ENCODE assay signal across 20 cellular contexts in the genomic region with DNA sequence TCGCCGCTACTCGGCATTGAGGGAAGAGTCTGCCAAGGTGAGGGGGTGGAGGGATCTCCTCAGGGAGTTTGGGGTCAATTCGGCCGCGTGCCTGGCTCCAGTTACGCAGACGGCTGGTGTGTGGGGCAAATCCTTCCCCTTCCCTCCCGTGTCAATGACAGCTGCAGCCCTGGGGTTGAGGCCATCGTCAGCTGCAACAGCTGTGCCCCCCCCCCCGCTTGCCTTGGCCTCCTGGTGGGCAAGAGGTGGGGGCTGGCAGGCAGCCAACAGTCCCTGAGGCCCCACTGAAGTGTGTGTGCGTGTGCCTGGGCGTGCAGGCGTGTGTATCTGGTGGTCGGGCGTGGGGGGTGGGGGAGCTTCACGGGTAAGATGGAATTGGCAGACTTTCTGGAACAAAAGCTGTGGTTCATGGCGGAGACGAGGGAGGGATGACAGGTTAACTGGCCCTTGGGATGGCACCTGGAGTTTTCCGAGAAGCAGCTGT. TPM values are rescaled to one million over a fixed set of nuclear protein-coding genes. Genes with fewer than 3 reads are reported as not detected.
DNase-seq lines count a peak whose midpoint lies in the region; ATAC-seq, FAIRE-seq and TF ChIP-seq lines count a peak whose summit lies in the region.
"Had no signal": no experiment of that assay in that cellular context is flagged by ENCODE, and none has a peak within 500 bp of the region (broad histone marks: within the 10 kb centered on the region; RNA-seq: fewer than 3 reads in every experiment).

No MANE protein-coding gene starts in this region.

- TF ChIP-seq CTCF in SK-N-SH (IDR thresholded peaks at IDR 0.05) (no peak), H1 (IDR thresholded peaks at IDR 0.05; ENCODE audit: control extremely low read depth in 1 of 3, insufficient read depth in 1 of 3, low read depth in 1 of 3, low read length in 3 of 3) (no peak)

- H3K27me3 ChIP-seq in SK-N-SH (ENCODE audit: insufficient read depth), result no peaks in the 10 kb centered on the region
- no peaks in the 10 kb centered on the region for H3K27me3 ChIP-seq in H1 (replicated peaks in 1 of 4; ENCODE audit: control insufficient read depth in 3 of 4, extremely low read depth in 1 of 4, insufficient read depth in 3 of 4, low read length in 3 of 4)

- TF ChIP-seq RAD21 in SK-N-SH (IDR thresholded peaks at IDR 0.05; ENCODE audit: low read length), result no peak
- TF ChIP-seq RAD21 in H1 (IDR thresholded peaks at IDR 0.05 in 1 of 2, conservative IDR thresholded peaks at IDR 0.05 in 1 of 2; ENCODE audit: low read depth in 2 of 2, low read length in 2 of 2), result no peak

- H3K9me3 ChIP-seq in SK-N-SH (no peaks in the 10 kb centered on the region), H1 (ENCODE audit: insufficient read depth in 2 of 2, low read depth in 1 of 2, low read length in 1 of 2) (no peaks in the 10 kb centered on the region)
- H3K9me3 ChIP-seq: Caco-2, lower lobe of right lung had no signal

- DNase-seq in SK-N-SH (peak; percentile 87), NCI-H2227 (lab: John Stamatoyannopoulos, UW; ENCODE audit: unreplicated experiment) (peak; percentile 67), H1 (ENCODE audit: low read depth in 1 of 2, low spot score in 2 of 2) (no peak), HK-2 (ENCODE audit: unreplicated experiment) (no peak), NCI-H2029 (lab: John Stamatoyannopoulos, UW) (no peak), SIG-M5 treated with dmso at 0.1 percent for 504 hours (lab: John Stamatoyannopoulos, UW; ENCODE audit: unreplicated experiment) (no peak)
- DNase-seq in activated CD4-positive, alpha-beta T cell treated with anti-CD3 and anti-CD28 coated beads, Interleukin-2, amount 50 U/mL, for 1 hour, result no peak
- DNase-seq: activated CD4-positive, alpha-beta memory T cell treated with anti-CD3 and anti-CD28 coated beads, Interleukin-2, amount 10 ng/mL, durations not matched to agents 7 days and 5 days; Caco-2; cerebellar nuclear complex; foreskin fibroblast; lower lobe of right lung; naive thymus-derived CD8-positive, alpha-beta T cell had no signal

- ATAC-seq in SK-N-SH treated with all-trans-retinoic acid at 6 μM for 48 hours, result no peak
- ATAC-seq: lower lobe of right lung; naive thymus-derived CD8-positive, alpha-beta T cell had no signal

- WGBS in SK-N-SH (ENCODE audit: low lambda C conversion rate), result 72% methylated on average over 18 of the region's 20 CpGs
- 75% methylated on average over 14 of the region's 20 CpGs; no CpG with 5 or more reads in 1 of the 2 experiments for WGBS in H1 (ENCODE audit: extremely low coverage in 1 of 2, insufficient coverage in 1 of 2, insufficient read length in 1 of 2, insufficient replicate concordance in 2 of 2, low coverage in 1 of 2, low lambda C conversion rate in 2 of 2, missing lambda C conversion rate in 1 of 2), 2 experiments

- H3K9ac ChIP-seq in SK-N-SH, result no peak overlapping the region
- H3K9ac ChIP-seq in H1 (replicated peaks in 1 of 4; ENCODE audit: extremely low read depth in 1 of 4, low read depth in 3 of 4, low read length in 3 of 4), result no peak overlapping the region

- H3K4me2 ChIP-seq in SK-N-SH, result no peak overlapping the region
- no peak overlapping the region for H3K4me2 ChIP-seq in H1 (ENCODE audit: insufficient read depth in 1 of 2, low read depth in 2 of 2, low read length in 2 of 2)

- 0 out of 2 replicates have a peak overlapping the region, but pooled peaks have one; percentile 19 for H2BK20ac ChIP-seq in H1 (ENCODE audit: low read length)

- peak overlapping the region; percentile 64; the same call in 1 of the 2 replicates for H4K8ac ChIP-seq in H1 (ENCODE audit: extremely low read depth, insufficient read depth, low read length)

- no peak overlapping the region for H2BK120ac ChIP-seq in H1 (replicated peaks; ENCODE audit: low read depth, low read length)

- no peak overlapping the region for H2AK5ac ChIP-seq in H1 (ENCODE audit: low read depth, low read length)

- no peak overlapping the region for H2BK5ac ChIP-seq in H1 (ENCODE audit: low read depth, low read length)

- H3K18ac ChIP-seq in H1 (ENCODE audit: extremely low read depth, low read length), result no peak overlapping the region

- TF ChIP-seq EP300 in SK-N-SH (IDR thresholded peaks at IDR 0.05; ENCODE audit: borderline replicate concordance in 1 of 2, low read depth in 1 of 2, low read length in 1 of 2) (peak in 1 of 2 experiments; percentile 63; a peak in 2 of 4 replicates), H1 (IDR thresholded peaks at IDR 0.05; ENCODE audit: borderline replicate concordance in 1 of 2, low read depth in 2 of 2, low read length in 2 of 2) (no peak)

- no peak overlapping the region for H2BK12ac ChIP-seq in H1 (ENCODE audit: low read depth, low read length)

- H3K9me2 ChIP-seq in SK-N-SH, result no peaks in the 10 kb centered on the region

- no peak overlapping the region for H3K56ac ChIP-seq in H1 (replicated peaks; ENCODE audit: insufficient read length, low read depth, low read length)

- peaks cover 2% of the 10 kb centered on the region for H3F3A ChIP-seq in SK-N-SH (replicated peaks; ENCODE audit: insufficient read depth)

- no peak for FAIRE-seq in H1 (lab: Jason Lieb, UNC)
- FAIRE-seq: endometrium, HTR-8/SVneo had no signal

- H2AFZ ChIP-seq in SK-N-SH (ENCODE audit: low read depth), result no peak overlapping the region
- H2AFZ ChIP-seq in H1 (ENCODE audit: low read length), result no peak overlapping the region

- no peak overlapping the region for H3K23ac ChIP-seq in H1 (ENCODE audit: insufficient read length)

- H3K79me2 ChIP-seq in SK-N-SH (ENCODE audit: insufficient read depth), result no peaks in the 10 kb centered on the region
- no peaks in the 10 kb centered on the region for H3K79me2 ChIP-seq in H1 (ENCODE audit: control insufficient read depth in 1 of 2, insufficient read depth in 2 of 2, low read length in 2 of 2)

- POLR2A ChIA-PET in SK-N-SH (lab: Yijun Ruan, JAX), result interaction anchor here (0.8 to 1.1 kb wide), 3 partner anchors 13 to 22 kb away, joined by 3 to 4 read pairs (median 3); no protein-coding TSS in a partner anchor
- POLR2A ChIA-PET in H1 (lab: Charles Lee; ENCODE audit: partially characterized antibody), result interaction anchor here (0.7 to 1.0 kb wide), 2 partner anchors 16 to 44 kb away, joined by 3 read pairs; partner anchors contain the start of gene TMEM183A

- CTCF ChIA-PET in SK-N-SH (lab: Yijun Ruan, JAX) (interaction anchor here (0.7 to 15.3 kb wide), 14 partner anchors 10 to 218 kb away, joined by 3 to 228 read pairs (median 4); partner anchors contain the start of gene MYOG), H1 (lab: Charles Lee; ENCODE audit: partially characterized antibody) (interaction anchor here (0.7 to 49.7 kb wide), 11 partner anchors 4 to 287 kb away, joined by 3 to 1089 read pairs (median 25); partner anchors contain the start of genes ADORA1, MYOG and PPFIA4)

- peak overlapping the region in 1 of 2 experiments; percentile 39; a peak in 2 of 4 replicates for H3K27ac ChIP-seq in SK-N-SH (ENCODE audit: low read depth in 2 of 2, low read length in 1 of 2)
- no peak overlapping the region for H3K27ac ChIP-seq in H1 (ENCODE audit: low read depth, low read length)
- H3K27ac ChIP-seq: lower lobe of right lung had no signal

- H4K20me1 ChIP-seq in SK-N-SH (ENCODE audit: insufficient read depth) (no peaks in the 10 kb centered on the region), H1 (replicated peaks in 1 of 2; ENCODE audit: control insufficient read depth in 1 of 2, insufficient read depth in 2 of 2, low read length in 2 of 2) (no peaks in the 10 kb centered on the region)

- H4K91ac ChIP-seq in H1 (replicated peaks; ENCODE audit: insufficient read length, low read length), result no peak overlapping the region

- H3K4me3 ChIP-seq in SK-N-SH (ENCODE audit: low read depth in 2 of 2, low read length in 1 of 2) (no peak overlapping the region), H1 (ENCODE audit: extremely low read depth in 1 of 4, insufficient read depth in 2 of 4, low read depth in 3 of 4, low read length in 4 of 4) (no peak overlapping the region)
- H3K4me3 ChIP-seq: lower lobe of right lung had no signal

- peaks cover 9 to 22% of the 10 kb centered on the region in 2 experiments; a peak in 3 of 4 replicates for H3K4me1 ChIP-seq in SK-N-SH (ENCODE audit: control insufficient read depth in 1 of 2, insufficient read depth in 2 of 2, low read depth in 1 of 2, low read length in 1 of 2)
- peaks cover 13 to 34% (median 22%) of the 10 kb centered on the region in 4 experiments for H3K4me1 ChIP-seq in H1 (replicated peaks in 1 of 4; ENCODE audit: control insufficient read depth in 3 of 4, insufficient read depth in 4 of 4, low read length in 3 of 4)
- H3K4me1 ChIP-seq: Caco-2, lower lobe of right lung had no signal

- H3K23me2 ChIP-seq in H1 (ENCODE audit: low read depth, low read length), result no peaks in the 10 kb centered on the region

- 0 out of 2 replicates have a peak overlapping the region, but pooled peaks have one; percentile 9 for H2BK15ac ChIP-seq in H1 (ENCODE audit: low read length)

- no peak for TF ChIP-seq POLR2A in H1 (IDR thresholded peaks at IDR 0.05; ENCODE audit: control extremely low read depth in 1 of 2, low read depth in 2 of 2, low read length in 2 of 2)

- no peak overlapping the region for H3K4ac ChIP-seq in H1 (replicated peaks; ENCODE audit: insufficient read length, low read depth, low read length)

- H3K79me1 ChIP-seq in H1 (ENCODE audit: low read depth, low read length), result no peaks in the 10 kb centered on the region

- H3K14ac ChIP-seq in H1 (ENCODE audit: insufficient read length), result no peak overlapping the region

- H3K36me3 ChIP-seq in SK-N-SH (replicated peaks in 1 of 2; ENCODE audit: control insufficient read depth in 1 of 2, insufficient read depth in 2 of 2, low read length in 1 of 2) (no peaks in the 10 kb centered on the region), H1 (ENCODE audit: control insufficient read depth in 2 of 4, insufficient read depth in 4 of 4, low read length in 3 of 4) (no peaks in the 10 kb centered on the region; a peak in 1 of 8 replicates)
- H3K36me3 ChIP-seq: lower lobe of right lung had no signal

- H4K5ac ChIP-seq in H1 (ENCODE audit: insufficient read length, low read depth, low read length), result no peak overlapping the region

RNA-seq across cellular contexts. Expression of gene PPFIA4, which starts 25.6 kb away (rescaled TPM):
- polyA plus RNA-seq in SK-N-SH (2012; rRNA removed), result 4.4 and 5.5 TPM in 2 replicates
- 1.3 and 2.0 TPM in 2 replicates for polyA plus RNA-seq in SK-N-SH (2012; cell fraction: cytosol; rRNA removed)
- 39.4 and 55.6 TPM in 2 replicates for polyA plus RNA-seq in SK-N-SH (2012; cell fraction: nucleus; rRNA removed)
- 7.0 and 9.9 TPM in 2 replicates for total RNA-seq in H1 (2021; fragmentation: NEBNext Ultra II Directional; extraction: Animal tissue kit (Norgen Biotek cat#: 25700))
- polyA plus RNA-seq in H1 (2011; rRNA removed), result 9.0 and 12.5 TPM in 2 replicates
- polyA plus RNA-seq in H1 (2011; cell fraction: cytosol; rRNA removed), result 22.1 TPM
- 186 TPM for polyA plus RNA-seq in H1 (2011; cell fraction: nucleus; rRNA removed)
- 10.0 to 15.4 TPM (median 12.6 TPM) in 4 replicates for polyA plus RNA-seq in H1 (2012, experiment 1 of 2)
- 1.9 TPM for polyA plus RNA-seq in H1 (2012, experiment 2 of 2)
- polyA plus RNA-seq in H1 (2013, experiment 1 of 2), result 5.7 TPM
- polyA plus RNA-seq in H1 (2013, experiment 2 of 2), result 3.7 TPM
- 9.0 and 14.0 TPM in 2 replicates for polyA minus RNA-seq in H1 (2011; rRNA and poly(A)+ RNA removed)
- polyA minus RNA-seq in H1 (2011; cell fraction: cytosol; rRNA and poly(A)+ RNA removed), result 11.4 TPM
- polyA minus RNA-seq in H1 (2011; cell fraction: nucleus; rRNA and poly(A)+ RNA removed), result 37.6 TPM

RNA-seq across cellular contexts. Expression of gene MYOG, which starts 33.9 kb away (rescaled TPM):
- polyA plus RNA-seq in SK-N-SH (2012; rRNA removed) (not detected in 2 replicates), H1 (2011; rRNA removed) (not detected in 2 replicates)
- polyA plus RNA-seq in SK-N-SH (2012; cell fraction: cytosol; rRNA removed), result not detected in 2 replicates
- not detected in 2 replicates for polyA plus RNA-seq in SK-N-SH (2012; cell fraction: nucleus; rRNA removed)
- total RNA-seq in H1 (2021; fragmentation: NEBNext Ultra II Directional; extraction: Animal tissue kit (Norgen Biotek cat#: 25700)), result not detected in 2 replicates
- polyA plus RNA-seq in H1 (2011; cell fraction: cytosol; rRNA removed), result not detected
- not detected for polyA plus RNA-seq in H1 (2011; cell fraction: nucleus; rRNA removed)
- not detected in 4 replicates for polyA plus RNA-seq in H1 (2012, experiment 1 of 2)
- not detected for polyA plus RNA-seq in H1 (2012, experiment 2 of 2)
- not detected for polyA plus RNA-seq in H1 (2013, experiment 1 of 2)
- not detected for polyA plus RNA-seq in H1 (2013, experiment 2 of 2)
- polyA minus RNA-seq in H1 (2011; rRNA and poly(A)+ RNA removed), result not detected in 2 replicates
- polyA minus RNA-seq in H1 (2011; cell fraction: cytosol; rRNA and poly(A)+ RNA removed), result not detected
- not detected for polyA minus RNA-seq in H1 (2011; cell fraction: nucleus; rRNA and poly(A)+ RNA removed)
- total RNA-seq: activated CD4-positive, alpha-beta memory T cell treated with anti-CD3 and anti-CD28 coated beads, Interleukin-2, amount 10 ng/mL, durations not matched to agents 7 days and 5 days; Caco-2; lower lobe of right lung; MCF 10A; naive thymus-derived CD8-positive, alpha-beta T cell; renal cortical epithelial cell; SK-MEL-5; temporal lobe had no signal
- polyA plus RNA-seq: naive thymus-derived CD8-positive, alpha-beta T cell had no signal

RNA-seq across cellular contexts. Expression of gene TMEM183A, which starts 44.7 kb away (rescaled TPM):
- polyA plus RNA-seq in SK-N-SH (2012; rRNA removed) (47.9 and 62.2 TPM in 2 replicates), H1 (2011; rRNA removed) (160 and 173 TPM in 2 replicates)
- polyA plus RNA-seq in SK-N-SH (2012; cell fraction: cytosol; rRNA removed), result 43.9 and 55.4 TPM in 2 replicates
- polyA plus RNA-seq in SK-N-SH (2012; cell fraction: nucleus; rRNA removed), result 70.0 and 98.7 TPM in 2 replicates
- 107 TPM in 2 replicates for total RNA-seq in H1 (2021; fragmentation: NEBNext Ultra II Directional; extraction: Animal tissue kit (Norgen Biotek cat#: 25700))
- 145 TPM for polyA plus RNA-seq in H1 (2011; cell fraction: cytosol; rRNA removed)
- 139 TPM for polyA plus RNA-seq in H1 (2011; cell fraction: nucleus; rRNA removed)
- 74.7 to 91.0 TPM (median 88.0 TPM) in 4 replicates for polyA plus RNA-seq in H1 (2012, experiment 1 of 2)
- 75.9 TPM for polyA plus RNA-seq in H1 (2012, experiment 2 of 2)
- polyA plus RNA-seq in H1 (2013, experiment 1 of 2), result 66.1 TPM
- polyA plus RNA-seq in H1 (2013, experiment 2 of 2), result 65.5 TPM
- polyA minus RNA-seq in H1 (2011; rRNA and poly(A)+ RNA removed), result 169 and 202 TPM in 2 replicates
- 46.2 TPM for polyA minus RNA-seq in H1 (2011; cell fraction: cytosol; rRNA and poly(A)+ RNA removed)
- 65.6 TPM for polyA minus RNA-seq in H1 (2011; cell fraction: nucleus; rRNA and poly(A)+ RNA removed)

Comparison
In these comparisons a context has a peak if more than half of its experiments do, and no peak if none do; other contexts are left out.
1. DNase-seq: peak in SK-N-SH (single experiment) and NCI-H2227 (single experiment); none in H1 (0 of 2), HK-2 (single experiment), NCI-H2029 (single experiment), activated CD4-positive, alpha-beta T cell treated with anti-CD3 and anti-CD28 coated beads, Interleukin-2, amount 50 U/mL, for 1 hour (single experiment) and SIG-M5 treated with dmso at 0.1 percent for 504 hours (single experiment).
2. Of the 17 proteins assayed by ChIP-seq in both H1 and SK-N-SH: peak only in H1: none; only in SK-N-SH: CHD2; in both: none; in neither: 15; mixed calls (peak in some experiments, not most) for 1.